In genomic region chr20:407953-408842, GRCh38 we compare ENCODE assay signal across 1 cellular context.
TF ChIP-seq lines count a peak whose summit lies in the region.

TSS of gene RBCK1 (plus strand) at chr20:408299. CDS start at chr20:408758, 459 bp downstream.

TF ChIP-seq in HepG2, 621 proteins besides CTCF, POLR2A, EP300 and RAD21 (continued from another document and continues in another):
- TF ChIP-seq ETS1 (CRISPR knock-in tag; IDR thresholded peaks at IDR 0.05) (peak; percentile 50; the same call in 1 of the 2 replicates), SNAPC2 (CRISPR knock-in tag; IDR thresholded peaks at IDR 0.05) (0 out of 2 replicates have a peak, but pooled peaks have one; percentile 21), ZNF878 (CRISPR knock-in tag; IDR thresholded peaks at IDR 0.05) (no peak), BCLAF1 (IDR thresholded peaks at IDR 0.05) (no peak), ZNF234 (CRISPR knock-in tag; conservative IDR thresholded peaks at IDR 0.05) (peak; percentile 94; the same call in 1 of the 2 replicates), SNRNP70 (IDR thresholded peaks at IDR 0.05; ENCODE audit: low read depth, low read length) (no peak), ZBTB25 (CRISPR knock-in tag; IDR thresholded peaks at IDR 0.05) (no peak), ZNF768 (CRISPR knock-in tag; IDR thresholded peaks at IDR 0.05) (peak; percentile 82; the same call in 1 of the 2 replicates), ZNF776 (CRISPR knock-in tag; IDR thresholded peaks at IDR 0.05) (peak; percentile 99), HNRNPK (IDR thresholded peaks at IDR 0.05; ENCODE audit: low read depth, low read length, poor library complexity, severe bottlenecking) (peak; percentile 86), ZNF703 (CRISPR knock-in tag; IDR thresholded peaks at IDR 0.05; ENCODE audit: borderline replicate concordance) (peak; percentile 90; the same call in 1 of the 2 replicates), FOXP1 (IDR thresholded peaks at IDR 0.05) (no peak), FOXP1 (CRISPR knock-in tag; IDR thresholded peaks at IDR 0.05) (no peak), E2F2 (CRISPR knock-in tag; IDR thresholded peaks at IDR 0.05; ENCODE audit: borderline replicate concordance) (peak; percentile 68; the same call in 1 of the 2 replicates), AHR (CRISPR knock-in tag; IDR thresholded peaks at IDR 0.05) (no peak; the same call in 1 of the 2 replicates), NFE2L1 (CRISPR knock-in tag; IDR thresholded peaks at IDR 0.05; ENCODE audit: borderline replicate concordance) (no peak; the same call in 1 of the 2 replicates), ZNF503 (CRISPR knock-in tag; IDR thresholded peaks at IDR 0.05) (0 out of 2 replicates have a peak, but pooled peaks have one; percentile 26), EED (CRISPR knock-in tag; IDR thresholded peaks at IDR 0.05) (peak; percentile 86; the same call in 1 of the 2 replicates), AGO1 (IDR thresholded peaks at IDR 0.05; ENCODE audit: low read depth, low read length, poor library complexity, severe bottlenecking) (peak; percentile 62), ZMAT5 (CRISPR knock-in tag; IDR thresholded peaks at IDR 0.05; ENCODE audit: borderline replicate concordance, low read depth) (no peak), MIER3 (CRISPR knock-in tag; IDR thresholded peaks at IDR 0.05; ENCODE audit: borderline replicate concordance) (no peak), HOXA5 (CRISPR knock-in tag; IDR thresholded peaks at IDR 0.05) (peak; percentile 59; the same call in 1 of the 2 replicates), DNMT3B (CRISPR knock-in tag; conservative IDR thresholded peaks at IDR 0.05) (peak; percentile 26; the same call in 1 of the 2 replicates), TAF1 (CRISPR knock-in tag; IDR thresholded peaks at IDR 0.05) (peak; percentile 81), TRIM24 (CRISPR knock-in tag; IDR thresholded peaks at IDR 0.05) (no peak), TCF7L2 (IDR thresholded peaks at IDR 0.05; ENCODE audit: low read depth, low read length) (no peak), HNF1A (IDR thresholded peaks at IDR 0.05; ENCODE audit: low read depth) (no peak), HNF1A (CRISPR knock-in tag; IDR thresholded peaks at IDR 0.05; ENCODE audit: borderline replicate concordance) (no peak), GLMP (CRISPR knock-in tag; IDR thresholded peaks at IDR 0.05; ENCODE audit: borderline replicate concordance) (no peak), SMAD3 (CRISPR knock-in tag; IDR thresholded peaks at IDR 0.05) (peak; percentile 18), EHMT2 (IDR thresholded peaks at IDR 0.05; ENCODE audit: borderline replicate concordance, low read depth, low read length) (no peak), IRF9 (CRISPR knock-in tag; IDR thresholded peaks at IDR 0.05; ENCODE audit: borderline replicate concordance) (peak; percentile 98; the same call in 1 of the 2 replicates), ETV6 (CRISPR knock-in tag; conservative IDR thresholded peaks at IDR 0.05) (peak; percentile 17; the same call in 1 of the 2 replicates), WIZ (CRISPR knock-in tag; IDR thresholded peaks at IDR 0.05) (peak; percentile 74; the same call in 1 of the 2 replicates), ZNF781 (CRISPR knock-in tag; IDR thresholded peaks at IDR 0.05; ENCODE audit: borderline replicate concordance, not compliant biosample characterization) (no peak), HOXA9 (CRISPR knock-in tag; IDR thresholded peaks at IDR 0.05; ENCODE audit: borderline replicate concordance) (peak; percentile 79; the same call in 1 of the 2 replicates), SMAD9 (CRISPR knock-in tag; IDR thresholded peaks at IDR 0.05) (peak; percentile 91; the same call in 1 of the 2 replicates), ZBTB8A (CRISPR knock-in tag; IDR thresholded peaks at IDR 0.05; ENCODE audit: borderline replicate concordance, low read depth) (no peak), ZNF629 (CRISPR knock-in tag; conservative IDR thresholded peaks at IDR 0.05) (peak; percentile 41; the same call in 1 of the 2 replicates), TFDP1 (CRISPR knock-in tag; IDR thresholded peaks at IDR 0.05; ENCODE audit: borderline replicate concordance) (no peak), THAP7 (CRISPR knock-in tag; IDR thresholded peaks at IDR 0.05) (peak; percentile 88), ZNF691 (CRISPR knock-in tag; IDR thresholded peaks at IDR 0.05; ENCODE audit: borderline replicate concordance, low read depth) (no peak)
